19 cellular contexts compared by ENCODE assay signal in genomic region chr15:64485796-64486195, GRCh38. TPM values are rescaled to one million over a fixed set of nuclear protein-coding genes. Genes with fewer than 3 reads are reported as not detected.
DNase-seq lines count a peak whose midpoint lies in the region; ATAC-seq and TF ChIP-seq lines count a peak whose summit lies in the region.
"Had no signal": no experiment of that assay in that cellular context is flagged by ENCODE, and none has a peak within 500 bp of the region (broad histone marks: within the 10 kb centered on the region; RNA-seq: fewer than 3 reads in every experiment).

No MANE protein-coding gene starts in this region.

- peak overlapping the region; percentile 38 for H3K27ac Mint-ChIP-seq in activated T-cell treated with anti-CD3 and anti-CD28 coated beads, Interleukin-2, amount 50 U/mL, for 24 hours
- peak overlapping the region; percentile 3 to 22 for H3K27ac Mint-ChIP-seq in T-cell
- H3K27ac Mint-ChIP-seq in nephron progenitor cell = peak overlapping the region; percentile 36
- H3K27ac Mint-ChIP-seq: CD4-positive, alpha-beta T cell; HFFc6 had no signal

- H3K4me1 Mint-ChIP-seq in activated T-cell treated with anti-CD3 and anti-CD28 coated beads, Interleukin-2, amount 50 U/mL, for 24 hours (ENCODE audit: low read depth) = peaks cover 27% of the 10 kb centered on the region
- H3K4me1 Mint-ChIP-seq in T-cell (peaks cover 27 to 38% (median 35%) of the 10 kb centered on the region in 3 donors), nephron progenitor cell (peaks cover 2% of the 10 kb centered on the region)

- POLR2A ChIA-PET in T-cell (lab: Charles Lee) = no interaction called here

- ATAC-seq in T-cell (replicated peaks in 1 of 4) = no peak
- no peak for ATAC-seq in HG02623 (IDR thresholded peaks at IDR 0.05; ENCODE audit: unreplicated experiment)

- no peak for DNase-seq in activated T-cell treated with anti-CD3 and anti-CD28 coated beads, Interleukin-2, amount 50 U/mL, for 24 hours
- DNase-seq in activated T-cell treated with anti-CD3 and anti-CD28 coated beads for 4 hours = no peak
- no peak for DNase-seq in T-cell
- DNase-seq in nephron progenitor cell = no peak
- DNase-seq in occipital lobe (lab: John Stamatoyannopoulos, UW) = no peak
- DNase-seq: 8988T; ACHN; AML-193; BE2C; Calu3; CD4-positive, alpha-beta T cell; COR-L47; DMS53; DMS79 treated with DMSO at 0.1 percent for 48 hours; GF-D8; GOT3; HFFc6 had no signal

- H3K27me3 Mint-ChIP-seq in activated T-cell treated with anti-CD3 and anti-CD28 coated beads, Interleukin-2, amount 50 U/mL, for 24 hours = no peaks in the 10 kb centered on the region
- no peaks in the 10 kb centered on the region for H3K27me3 Mint-ChIP-seq in T-cell
- no peaks in the 10 kb centered on the region for H3K27me3 Mint-ChIP-seq in nephron progenitor cell (ENCODE audit: low read depth, poor library complexity)
- H3K27me3 Mint-ChIP-seq: CD4-positive, alpha-beta T cell had no signal

- H3K9me3 Mint-ChIP-seq in activated T-cell treated with anti-CD3 and anti-CD28 coated beads, Interleukin-2, amount 50 U/mL, for 24 hours = no peaks in the 10 kb centered on the region
- no peaks in the 10 kb centered on the region for H3K9me3 Mint-ChIP-seq in T-cell
- H3K9me3 Mint-ChIP-seq in nephron progenitor cell = no peaks in the 10 kb centered on the region
- H3K9me3 Mint-ChIP-seq: CD4-positive, alpha-beta T cell; HFFc6 had no signal

- no peak for TF ChIP-seq CTCF in nephron progenitor cell (IDR thresholded peaks at IDR 0.05)

- H3K4me3 Mint-ChIP-seq in activated T-cell treated with anti-CD3 and anti-CD28 coated beads, Interleukin-2, amount 50 U/mL, for 24 hours = no peak overlapping the region
- no peak overlapping the region for H3K4me3 Mint-ChIP-seq in T-cell
- H3K4me3 Mint-ChIP-seq in nephron progenitor cell = no peak overlapping the region
- H3K4me3 Mint-ChIP-seq: CD14-positive monocyte; CD4-positive, alpha-beta T cell; HFFc6 had no signal

- peaks cover 64% of the 10 kb centered on the region for H3K36me3 Mint-ChIP-seq in activated T-cell treated with anti-CD3 and anti-CD28 coated beads, Interleukin-2, amount 50 U/mL, for 24 hours (ENCODE audit: low read depth)
- peaks cover 23% of the 10 kb centered on the region for H3K36me3 Mint-ChIP-seq in T-cell
- peaks cover 71% of the 10 kb centered on the region for H3K36me3 Mint-ChIP-seq in nephron progenitor cell (ENCODE audit: low read depth)

- CTCF ChIA-PET in T-cell (lab: Charles Lee) = no interaction called here

RNA-seq across cellular contexts. Expression of gene ZNF609, which starts 25.4 kb away (rescaled TPM):
- 10 to 100 TPM; 52.7 to 81.8 (median 59.3) TPM for total RNA-seq in T-cell
- 29.8 TPM for total RNA-seq in occipital lobe
